23 cellular contexts compared by ENCODE assay signal in genomic region chr2:240875228-240876034, GRCh38. TPM values are rescaled to one million over a fixed set of nuclear protein-coding genes. Genes with fewer than 3 reads are reported as not detected.
"Had no signal": no experiment of that assay in that cellular context is flagged by ENCODE, and none has a peak within 500 bp of the region (broad histone marks: within the 10 kb centered on the region; RNA-seq: fewer than 3 reads in every experiment).

No MANE protein-coding gene starts in this region.

- H3K9me3 ChIP-seq: colonic mucosa had no signal

- H3K4me1 ChIP-seq: parathyroid adenoma had no signal

- H3K27me3 ChIP-seq: colonic mucosa had no signal

- H3K4me3 ChIP-seq: colonic mucosa had no signal

- DNase-seq: activated CD4-positive, alpha-beta T cell treated with anti-CD3 and anti-CD28 coated beads, Interleukin-2, amount 10 ng/mL, durations not matched to agents 7 days and 5 days; activated CD8-positive, alpha-beta T cell treated with anti-CD3 and anti-CD28 coated beads, Interleukin-2, amount 10 ng/mL, durations not matched to agents 7 days and 5 days; activated naive CD4-positive, alpha-beta T cell treated with anti-CD3 and anti-CD28 coated beads, Interleukin-2, amount 10 ng/mL, durations not matched to agents 7 days and 5 days; activated naive CD8-positive, alpha-beta T cell treated with anti-CD3 and anti-CD28 coated beads, Interleukin-2, amount 50 U/mL, for 24 hours; activated T-cell treated with anti-CD3 and anti-CD28 coated beads, Interleukin-2, amount 50 U/mL, for 24 hours; anterior cingulate cortex; caudate nucleus; erythroblast; foreskin melanocyte; kidney glomerular epithelial cell; mesendoderm; naive thymus-derived CD4-positive, alpha-beta T cell; stimulated activated CD4-positive, alpha-beta T cell treated with anti-CD3 and anti-CD28 coated beads, Interleukin-12 subunit alpha, Interleukin-12 subunit beta, amount 100 ng/mL, for 4 hours; stimulated activated CD4-positive, alpha-beta T cell treated with anti-CD3 and anti-CD28 coated beads, Interleukin-1b, Interleukin-23, amount 100 ng/mL, for 48 hours; stimulated activated CD8-positive, alpha-beta memory T cell treated with anti-CD3 and anti-CD28 coated beads, Interleukin-4, amount 100 ng/mL, for 48 hours; stimulated activated naive CD4-positive, alpha-beta T cell had no signal

- H3K4me3 Mint-ChIP-seq: activated CD4-positive, alpha-beta T cell treated with anti-CD3 and anti-CD28 coated beads, Interleukin-2, amount 10 ng/mL, durations not matched to agents 7 days and 5 days; activated CD8-positive, alpha-beta T cell treated with anti-CD3 and anti-CD28 coated beads, Interleukin-2, amount 10 ng/mL, durations not matched to agents 7 days and 5 days; activated naive CD4-positive, alpha-beta T cell treated with anti-CD3 and anti-CD28 coated beads, Interleukin-2, amount 10 ng/mL, durations not matched to agents 7 days and 5 days; activated naive CD8-positive, alpha-beta T cell treated with anti-CD3 and anti-CD28 coated beads, Interleukin-2, amount 50 U/mL, for 24 hours; activated T-cell treated with anti-CD3 and anti-CD28 coated beads, Interleukin-2, amount 50 U/mL, for 24 hours; brain; naive thymus-derived CD4-positive, alpha-beta T cell had no signal

- H3K4me1 Mint-ChIP-seq: activated CD4-positive, alpha-beta T cell treated with anti-CD3 and anti-CD28 coated beads, Interleukin-2, amount 10 ng/mL, durations not matched to agents 7 days and 5 days; activated naive CD4-positive, alpha-beta T cell treated with anti-CD3 and anti-CD28 coated beads, Interleukin-2, amount 10 ng/mL, durations not matched to agents 7 days and 5 days; activated naive CD8-positive, alpha-beta T cell treated with anti-CD3 and anti-CD28 coated beads, Interleukin-2, amount 50 U/mL, for 24 hours; brain; naive thymus-derived CD4-positive, alpha-beta T cell had no signal

- H3K27me3 Mint-ChIP-seq: activated CD4-positive, alpha-beta T cell treated with anti-CD3 and anti-CD28 coated beads, Interleukin-2, amount 10 ng/mL, durations not matched to agents 7 days and 5 days; activated naive CD4-positive, alpha-beta T cell treated with anti-CD3 and anti-CD28 coated beads, Interleukin-2, amount 10 ng/mL, durations not matched to agents 7 days and 5 days; activated naive CD8-positive, alpha-beta T cell treated with anti-CD3 and anti-CD28 coated beads, Interleukin-2, amount 50 U/mL, for 24 hours; activated T-cell treated with anti-CD3 and anti-CD28 coated beads, Interleukin-2, amount 50 U/mL, for 24 hours; naive thymus-derived CD4-positive, alpha-beta T cell had no signal

- ATAC-seq: activated CD4-positive, CD25-positive, alpha-beta regulatory T cell treated with anti-CD3 and anti-CD28 coated beads, Interleukin-2, amount 50 U/mL, for 24 hours; activated CD8-positive, alpha-beta T cell treated with anti-CD3 and anti-CD28 coated beads, Interleukin-2, amount 10 ng/mL, durations not matched to agents 7 days and 5 days; activated naive CD8-positive, alpha-beta T cell treated with anti-CD3 and anti-CD28 coated beads, Interleukin-2, amount 50 U/mL, for 24 hours; naive thymus-derived CD4-positive, alpha-beta T cell had no signal

- H3K9me3 Mint-ChIP-seq: activated CD4-positive, alpha-beta T cell treated with anti-CD3 and anti-CD28 coated beads, Interleukin-2, amount 10 ng/mL, durations not matched to agents 7 days and 5 days; activated naive CD4-positive, alpha-beta T cell treated with anti-CD3 and anti-CD28 coated beads, Interleukin-2, amount 10 ng/mL, durations not matched to agents 7 days and 5 days; activated naive CD8-positive, alpha-beta T cell treated with anti-CD3 and anti-CD28 coated beads, Interleukin-2, amount 50 U/mL, for 24 hours; activated T-cell treated with anti-CD3 and anti-CD28 coated beads, Interleukin-2, amount 50 U/mL, for 24 hours; activated T-helper 2 cell treated with anti-CD3 and anti-CD28 coated beads, Interferon-gamma antibody, Interleukin-2, Interleukin-4, amounts not matched to agents 10 μg/mL and 5 μg/mL and 100 μg/mL, durations not matched to agents 14 hours and 24 hours and 36 hours; brain; naive thymus-derived CD4-positive, alpha-beta T cell had no signal

- H3K36me3 Mint-ChIP-seq: activated naive CD4-positive, alpha-beta T cell treated with anti-CD3 and anti-CD28 coated beads, Interleukin-2, amount 10 ng/mL, durations not matched to agents 7 days and 5 days; brain; naive thymus-derived CD4-positive, alpha-beta T cell had no signal

- H3K36me3 ChIP-seq: colonic mucosa had no signal

- H3K27ac Mint-ChIP-seq: activated CD4-positive, alpha-beta T cell treated with anti-CD3 and anti-CD28 coated beads, Interleukin-2, amount 10 ng/mL, durations not matched to agents 7 days and 5 days; activated CD8-positive, alpha-beta T cell treated with anti-CD3 and anti-CD28 coated beads, Interleukin-2, amount 10 ng/mL, durations not matched to agents 7 days and 5 days; activated naive CD4-positive, alpha-beta T cell treated with anti-CD3 and anti-CD28 coated beads, Interleukin-2, amount 10 ng/mL, durations not matched to agents 7 days and 5 days; activated naive CD8-positive, alpha-beta T cell treated with anti-CD3 and anti-CD28 coated beads, Interleukin-2, amount 50 U/mL, for 24 hours; activated T-cell treated with anti-CD3 and anti-CD28 coated beads, Interleukin-2, amount 50 U/mL, for 24 hours; activated T-helper 2 cell treated with anti-CD3 and anti-CD28 coated beads, Interferon-gamma antibody, Interleukin-2, Interleukin-4, amounts not matched to agents 10 μg/mL and 5 μg/mL and 100 μg/mL, durations not matched to agents 14 hours and 24 hours and 36 hours; brain had no signal

- H3K27ac ChIP-seq: parathyroid adenoma had no signal

RNA-seq across cellular contexts. Expression of gene AGXT, which starts 6.8 kb away (rescaled TPM):
- total RNA-seq: activated CD4-positive, alpha-beta T cell treated with anti-CD3 and anti-CD28 coated beads, Interleukin-2, amount 10 ng/mL, durations not matched to agents 7 days and 5 days; activated CD8-positive, alpha-beta T cell treated with anti-CD3 and anti-CD28 coated beads, Interleukin-2, amount 10 ng/mL, durations not matched to agents 7 days and 5 days; activated T-helper 2 cell treated with anti-CD3 and anti-CD28 coated beads, Interferon-gamma antibody, Interleukin-2, Interleukin-4, amounts not matched to agents 10 μg/mL and 5 μg/mL and 100 μg/mL, durations not matched to agents 14 hours and 24 hours and 36 hours; lower leg skin; naive thymus-derived CD4-positive, alpha-beta T cell; urinary bladder had no signal
- polyA plus RNA-seq: naive thymus-derived CD4-positive, alpha-beta T cell had no signal

RNA-seq across cellular contexts. Expression of gene MAB21L4, which starts 20.5 kb away (rescaled TPM):
- total RNA-seq: activated CD4-positive, alpha-beta T cell treated with anti-CD3 and anti-CD28 coated beads, Interleukin-2, amount 10 ng/mL, durations not matched to agents 7 days and 5 days; activated CD8-positive, alpha-beta T cell treated with anti-CD3 and anti-CD28 coated beads, Interleukin-2, amount 10 ng/mL, durations not matched to agents 7 days and 5 days; activated T-helper 2 cell treated with anti-CD3 and anti-CD28 coated beads, Interferon-gamma antibody, Interleukin-2, Interleukin-4, amounts not matched to agents 10 μg/mL and 5 μg/mL and 100 μg/mL, durations not matched to agents 14 hours and 24 hours and 36 hours; naive thymus-derived CD4-positive, alpha-beta T cell had no signal
- polyA plus RNA-seq: naive thymus-derived CD4-positive, alpha-beta T cell had no signal

RNA-seq across cellular contexts. Expression of gene CROCC2, which starts 30.7 kb away (rescaled TPM):
- total RNA-seq: activated CD4-positive, alpha-beta T cell treated with anti-CD3 and anti-CD28 coated beads, Interleukin-2, amount 10 ng/mL, durations not matched to agents 7 days and 5 days; activated CD8-positive, alpha-beta T cell treated with anti-CD3 and anti-CD28 coated beads, Interleukin-2, amount 10 ng/mL, durations not matched to agents 7 days and 5 days; activated T-helper 2 cell treated with anti-CD3 and anti-CD28 coated beads, Interferon-gamma antibody, Interleukin-2, Interleukin-4, amounts not matched to agents 10 μg/mL and 5 μg/mL and 100 μg/mL, durations not matched to agents 14 hours and 24 hours and 36 hours; urinary bladder had no signal
- polyA plus RNA-seq: naive thymus-derived CD4-positive, alpha-beta T cell had no signal

RNA-seq across cellular contexts. Expression of gene KIF1A, which starts 55.4 kb away (rescaled TPM):
- polyA plus RNA-seq: naive thymus-derived CD4-positive, alpha-beta T cell had no signal
